In genomic region chr7:80134105-80134535, GRCh38 we compare ENCODE assay signal across 8 cellular contexts. TPM values are rescaled to one million over a fixed set of nuclear protein-coding genes. Genes with fewer than 3 reads are reported as not detected.
DNase-seq lines count a peak whose midpoint lies in the region; ATAC-seq, FAIRE-seq and TF ChIP-seq lines count a peak whose summit lies in the region.

No MANE protein-coding gene starts in this region.

- no peaks in the 10 kb centered on the region for H3K27me3 ChIP-seq in ectodermal cell (ENCODE audit: control insufficient read depth, insufficient read depth, low read length, poor library complexity, severe bottlenecking)
- no peaks in the 10 kb centered on the region for H3K27me3 ChIP-seq in muscle layer of colon (ENCODE audit: control insufficient read depth in 1 of 2, insufficient read depth in 2 of 2, low read length in 2 of 2)

- H3K27ac ChIP-seq in A549 = peak overlapping the region; percentile 90 to 92
- H3K27ac ChIP-seq in ectodermal cell (ENCODE audit: insufficient read depth, low read depth, low read length, poor library complexity, severe bottlenecking) = no peak overlapping the region
- peak overlapping the region; percentile 82 for H3K27ac ChIP-seq in muscle layer of colon (ENCODE audit: low read depth, low read length)

- CTCF ChIA-PET in A549 (lab: Yijun Ruan, JAX) = interaction anchor here (0.6 to 3.7 kb wide), 34 partner anchors 12 to 777 kb away, joined by 3 to 39 read pairs (median 4); no protein-coding TSS in a partner anchor

- H3K9ac ChIP-seq in muscle layer of colon (ENCODE audit: low read length) = peak overlapping the region; percentile 62

- POLR2A ChIA-PET in A549 (lab: Yijun Ruan, JAX) = interaction anchor here (0.8 to 1.8 kb wide), 10 partner anchors 9 to 257 kb away, joined by 3 to 10 read pairs (median 4); no protein-coding TSS in a partner anchor

- DNase-seq in A549 (ENCODE audit: low read depth in 1 of 2, low spot score in 1 of 2) = no peak
- peak; percentile 22 for DNase-seq in LoVo (ENCODE audit: low spot score)
- DNase-seq in SKM-1 (lab: John Stamatoyannopoulos, UW; ENCODE audit: unreplicated experiment) = no peak
- no peak for DNase-seq in occipital lobe (lab: John Stamatoyannopoulos, UW)
- DNase-seq in EL = no peak

- TF ChIP-seq CTCF in A549 (IDR thresholded peaks at IDR 0.05) = no peak

- WGBS in A549 (ENCODE audit: missing lambda C conversion rate) = 17% methylated on average over 12 of the region's 12 CpGs
- 7 to 8% methylated on average over 12 of the region's 12 CpGs for WGBS in ectodermal cell, 2 experiments

- peaks cover 33% of the 10 kb centered on the region for H3K4me1 ChIP-seq in A549
- peaks cover 3% of the 10 kb centered on the region for H3K4me1 ChIP-seq in ectodermal cell (ENCODE audit: control insufficient read depth, insufficient read depth, low read length)
- H3K4me1 ChIP-seq in muscle layer of colon (ENCODE audit: insufficient read depth, low read length) = peaks cover 27% of the 10 kb centered on the region

- H3K4me3 ChIP-seq in A549 (peak overlapping the region; percentile 82), ectodermal cell (ENCODE audit: insufficient read depth, low read depth, low read length) (peak overlapping the region; percentile 68), muscle layer of colon (ENCODE audit: low read depth in 1 of 2, low read length in 2 of 2) (peak overlapping the region; percentile 53 to 71)

- FAIRE-seq in A549 (lab: Jason Lieb, UNC) = no peak

- TF ChIP-seq RAD21 in A549 (conservative IDR thresholded peaks at IDR 0.05 in 1 of 2, IDR thresholded peaks at IDR 0.05 in 1 of 2) = no peak

- ATAC-seq in A549 (peak; percentile 45 to 53; a peak in 4 of 6 replicates), GM18861 (IDR thresholded peaks at IDR 0.05; ENCODE audit: unreplicated experiment) (no peak)

- TF ChIP-seq POLR2A in A549 (IDR thresholded peaks at IDR 0.05; ENCODE audit: low read length) = no peak

- H3K4me2 ChIP-seq in A549 = peak overlapping the region; percentile 72

- TF ChIP-seq EP300 in A549 (IDR thresholded peaks at IDR 0.05) = no peak

- H3K36me3 ChIP-seq in ectodermal cell (ENCODE audit: control insufficient read depth, insufficient read depth, low read length) (no peaks in the 10 kb centered on the region), muscle layer of colon (ENCODE audit: insufficient read depth, low read length) (no peaks in the 10 kb centered on the region)

- H3K9me3 ChIP-seq in A549 = no peaks in the 10 kb centered on the region
- H3K9me3 ChIP-seq in ectodermal cell (ENCODE audit: control insufficient read depth, low read length) = no peaks in the 10 kb centered on the region
- H3K9me3 ChIP-seq in muscle layer of colon (ENCODE audit: low read length) = no peaks in the 10 kb centered on the region

TF ChIP-seq in A549, 52 proteins besides CTCF, POLR2A, EP300 and RAD21:
- TF ChIP-seq POLR2AphosphoS2 (conservative IDR thresholded peaks at IDR 0.05; ENCODE audit: low read length) = no peak
- TF ChIP-seq HOXB5 (CRISPR knock-in tag; IDR thresholded peaks at IDR 0.05) = peak; percentile 21; the same call in 1 of the 2 replicates
- no peak for TF ChIP-seq CBX8 (IDR thresholded peaks at IDR 0.05)
TF ChIP-seq in A549: peak in this region for 1.

RNA-seq across cellular contexts. Expression of gene GNAI1, which starts 0.5 kb away (rescaled TPM):
- 59.7 and 96.3 TPM in 2 replicates for polyA plus RNA-seq in A549 (2011; rRNA removed)
- polyA plus RNA-seq in A549 (2012; cell fraction: cytosol; rRNA removed) = 17.3 and 18.2 TPM in 2 replicates
- polyA plus RNA-seq in A549 (2012; cell fraction: nucleus; rRNA removed) = 9.6 and 10.5 TPM in 2 replicates
- 37.9 to 46.3 TPM (median 44.8 TPM) in 3 replicates for polyA plus RNA-seq in A549 (2017; fragmentation: RNase III; extraction: RNeasy Plus Mini Kit Qiagen cat#74134 plus additional on column Dnase treatment)
- 21.9 and 23.5 TPM in 2 replicates for polyA minus RNA-seq in A549 (2011; rRNA and poly(A)+ RNA removed)
- polyA plus RNA-seq in ectodermal cell (2013, experiment 1 of 4) = 41.6 TPM
- 40.0 TPM for polyA plus RNA-seq in ectodermal cell (2013, experiment 2 of 4)
- polyA plus RNA-seq in ectodermal cell (2013, experiment 3 of 4) = 36.4 TPM
- polyA plus RNA-seq in ectodermal cell (2013, experiment 4 of 4) = 37.7 TPM
- total RNA-seq in occipital lobe = 196 TPM
